In genomic region chr18:34550902-34551301, GRCh38 we compare ENCODE assay signal across 1 cellular context.
TF ChIP-seq lines count a peak whose summit lies in the region.

No MANE protein-coding gene starts in this region.

TF ChIP-seq in H1, 55 proteins besides CTCF, POLR2A, EP300 and RAD21:
- TF ChIP-seq CHD7 (IDR thresholded peaks at IDR 0.05; ENCODE audit: insufficient replicate concordance, low read length) (no peak), TAF7 (optimal IDR thresholded peaks at IDR 0.05; ENCODE audit: borderline replicate concordance, low read depth, low read length) (no peak), ASH2L (IDR thresholded peaks at IDR 0.05; ENCODE audit: low read length) (no peak), EGR1 (IDR thresholded peaks at IDR 0.05; ENCODE audit: borderline replicate concordance, low read depth, low read length) (no peak), HDAC6 (IDR thresholded peaks at IDR 0.05; ENCODE audit: low read depth, low read length) (no peak), KDM4A (IDR thresholded peaks at IDR 0.05; ENCODE audit: low read depth, low read length, severe bottlenecking) (no peak)
